In genomic region chr13:36818483-36819063, GRCh38 we compare ENCODE assay signal across 1 cellular context.
TF ChIP-seq lines count a peak whose summit lies in the region.

No MANE protein-coding gene starts in this region.

TF ChIP-seq in IMR-90, 13 proteins besides CTCF, POLR2A, EP300 and RAD21:
- TF ChIP-seq, protein P1, sequence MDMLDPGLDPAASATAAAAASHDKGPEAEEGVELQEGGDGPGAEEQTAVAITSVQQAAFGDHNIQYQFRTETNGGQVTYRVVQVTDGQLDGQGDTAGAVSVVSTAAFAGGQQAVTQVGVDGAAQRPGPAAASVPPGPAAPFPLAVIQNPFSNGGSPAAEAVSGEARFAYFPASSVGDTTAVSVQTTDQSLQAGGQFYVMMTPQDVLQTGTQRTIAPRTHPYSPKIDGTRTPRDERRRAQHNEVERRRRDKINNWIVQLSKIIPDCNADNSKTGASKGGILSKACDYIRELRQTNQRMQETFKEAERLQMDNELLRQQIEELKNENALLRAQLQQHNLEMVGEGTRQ (IDR thresholded peaks at IDR 0.05; ENCODE audit: low read depth, low read length) = no peak
- no peak for TF ChIP-seq MXI1 (IDR thresholded peaks at IDR 0.05; ENCODE audit: borderline replicate concordance, low read depth, low read length)
- TF ChIP-seq BHLHE40 (IDR thresholded peaks at IDR 0.05; ENCODE audit: low read depth, low read length) = no peak
- no peak for TF ChIP-seq CEBPB (IDR thresholded peaks at IDR 0.05; ENCODE audit: low read depth, low read length)
- no peak for TF ChIP-seq RCOR1 (IDR thresholded peaks at IDR 0.05; ENCODE audit: insufficient replicate concordance, low read length)
- TF ChIP-seq MAZ (IDR thresholded peaks at IDR 0.05; ENCODE audit: borderline replicate concordance, low read depth, low read length) = no peak
- TF ChIP-seq RFX5 (IDR thresholded peaks at IDR 0.05; ENCODE audit: low read depth, low read length) = no peak
